In the genomic region with DNA sequence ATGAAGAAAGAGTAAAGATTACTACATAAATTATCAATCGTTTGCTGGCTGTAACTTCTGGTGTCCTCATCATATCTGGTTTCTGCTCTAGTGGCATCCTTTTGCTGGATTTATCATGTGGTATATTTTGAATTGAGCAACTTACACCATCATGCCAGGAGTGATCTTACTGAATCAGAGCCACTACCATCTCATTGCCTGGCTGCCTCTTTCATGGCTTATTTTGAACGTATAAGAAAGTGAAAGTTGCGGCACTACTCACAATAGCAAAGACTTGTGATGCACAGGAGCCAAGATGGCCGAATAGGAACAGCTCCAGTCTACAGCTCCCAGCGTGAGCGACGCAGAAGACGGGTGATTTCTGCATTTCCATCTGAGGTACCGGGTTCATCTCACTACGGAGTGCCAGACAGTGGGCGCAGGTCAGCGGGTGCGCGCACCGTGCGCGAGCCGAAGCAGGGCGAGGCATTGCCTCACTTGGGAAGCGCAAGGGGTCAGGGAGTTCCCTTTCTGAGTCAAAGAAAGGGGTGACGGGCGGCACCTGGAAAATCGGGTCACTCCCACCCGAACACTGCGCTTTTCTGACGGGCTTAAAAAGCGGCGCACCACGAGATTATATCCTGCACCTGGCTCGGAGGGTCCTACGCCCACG, we compare ENCODE assay signal across 5 cellular contexts. TPM values are rescaled to one million over a fixed set of nuclear protein-coding genes. Genes with fewer than 3 reads are reported as not detected.
"Had no signal": no experiment of that assay in that cellular context is flagged by ENCODE, and none has a peak within 500 bp of the region (broad histone marks: within the 10 kb centered on the region; RNA-seq: fewer than 3 reads in every experiment).

No MANE protein-coding gene starts in this region.

RNA-seq across cellular contexts. Expression of a gene that starts 29.0 kb away (rescaled TPM):
- total RNA-seq: activated naive CD4-positive, alpha-beta T cell treated with anti-CD3 and anti-CD28 coated beads for 36 hours; activated T-cell treated with anti-CD3 and anti-CD28 coated beads, Interleukin-2, amount 50 U/mL, for 4 hours; epithelial cell of proximal tubule; naive thymus-derived CD4-positive, alpha-beta T cell; T-helper 1 cell treated with Interleukin-12 subunit alpha and Interleukin-12 subunit beta and Interleukin-4 antibody, amounts not matched to agents 30 ng/mL and 1 ng/mL, for 36 hours had no signal
- polyA plus RNA-seq: naive thymus-derived CD4-positive, alpha-beta T cell had no signal
